8 cellular contexts compared by ENCODE assay signal in genomic region chr2:175187378-175187777, GRCh38. TPM values are rescaled to one million over a fixed set of nuclear protein-coding genes. Genes with fewer than 3 reads are reported as not detected.
DNase-seq lines count a peak whose midpoint lies in the region; ATAC-seq and TF ChIP-seq lines count a peak whose summit lies in the region.

No MANE protein-coding gene starts in this region.

- H3K4me3 Mint-ChIP-seq in activated CD4-positive, alpha-beta memory T cell treated with anti-CD3 and anti-CD28 coated beads, Interleukin-2, amount 10 ng/mL, durations not matched to agents 7 days and 5 days, result no peak overlapping the region
- H3K4me3 Mint-ChIP-seq in activated CD4-positive, alpha-beta memory T cell treated with anti-CD3 and anti-CD28 coated beads for 36 hours, result no peak overlapping the region
- H3K4me3 Mint-ChIP-seq in T-helper 2 cell treated with Interferon-gamma antibody and Interleukin-4, amounts not matched to agents 5 μg/mL and 100 μg/mL, for 36 hours, result no peak overlapping the region
- H3K4me3 Mint-ChIP-seq in naive thymus-derived CD4-positive, alpha-beta T cell, result no peak overlapping the region

- H3K4me2 ChIP-seq in smooth muscle cell, result no peak overlapping the region

- ATAC-seq in HG02884 (IDR thresholded peaks at IDR 0.05; ENCODE audit: unreplicated experiment) (peak; percentile 70), HG03354 (IDR thresholded peaks at IDR 0.05; ENCODE audit: poor library complexity, severe bottlenecking, unreplicated experiment) (no peak)
- peak; percentile 53 for ATAC-seq in naive thymus-derived CD4-positive, alpha-beta T cell

- H3K9me3 ChIP-seq in naive thymus-derived CD4-positive, alpha-beta T cell (ENCODE audit: control insufficient read depth in 2 of 3, low read length in 3 of 3), result no peaks in the 10 kb centered on the region
- no peaks in the 10 kb centered on the region for H3K9me3 ChIP-seq in smooth muscle cell (replicated peaks; ENCODE audit: low read depth)

- no peaks in the 10 kb centered on the region for H3K36me3 ChIP-seq in naive thymus-derived CD4-positive, alpha-beta T cell (ENCODE audit: control insufficient read depth in 2 of 3, insufficient read depth in 3 of 3, low read length in 3 of 3)
- H3K36me3 ChIP-seq in smooth muscle cell (ENCODE audit: low read depth), result no peaks in the 10 kb centered on the region

- CTCF ChIA-PET in activated CD4-positive, alpha-beta memory T cell treated with anti-CD3 and anti-CD28 coated beads, Interleukin-2, amount 10 ng/mL, durations not matched to agents 7 days and 5 days (lab: Charles Lee), result interaction anchor here (0.7 to 1.3 kb wide), 4 partner anchors 11 to 78 kb away, joined by 3 read pairs; no protein-coding TSS in a partner anchor
- CTCF ChIA-PET in activated CD4-positive, alpha-beta memory T cell treated with anti-CD3 and anti-CD28 coated beads for 36 hours (lab: Charles Lee), result interaction anchor here (0.7 to 1.3 kb wide), 4 partner anchors 8 to 488 kb away, joined by 3 to 4 read pairs (median 3); no protein-coding TSS in a partner anchor
- CTCF ChIA-PET in naive thymus-derived CD4-positive, alpha-beta T cell (lab: Charles Lee), result no interaction called here

- H3K27ac Mint-ChIP-seq in activated CD4-positive, alpha-beta memory T cell treated with anti-CD3 and anti-CD28 coated beads, Interleukin-2, amount 10 ng/mL, durations not matched to agents 7 days and 5 days, result no peak overlapping the region
- H3K27ac Mint-ChIP-seq in activated CD4-positive, alpha-beta memory T cell treated with anti-CD3 and anti-CD28 coated beads for 36 hours, result no peak overlapping the region
- H3K27ac Mint-ChIP-seq in T-helper 2 cell treated with Interferon-gamma antibody and Interleukin-4, amounts not matched to agents 5 μg/mL and 100 μg/mL, for 36 hours, result no peak overlapping the region
- H3K27ac Mint-ChIP-seq in naive thymus-derived CD4-positive, alpha-beta T cell, result no peak overlapping the region

- H3F3A ChIP-seq in smooth muscle cell (ENCODE audit: low read depth), result no peaks in the 10 kb centered on the region

- H3K27ac ChIP-seq in naive thymus-derived CD4-positive, alpha-beta T cell (ENCODE audit: low read depth, low read length), result no peak overlapping the region
- no peak overlapping the region for H3K27ac ChIP-seq in smooth muscle cell (ENCODE audit: low read depth)

- no peak overlapping the region for H2AFZ ChIP-seq in smooth muscle cell (ENCODE audit: low read depth)

- intact Hi-C loops in activated CD4-positive, alpha-beta memory T cell treated with anti-CD3 and anti-CD28 coated beads for 36 hours (cut with micrococcal nuclease), result no loop called here
- intact Hi-C loops in naive thymus-derived CD4-positive, alpha-beta T cell (cut with micrococcal nuclease), result loop anchor here (1.0 to 10.0 kb wide), 3 partner anchors 76 to 483 kb away; no protein-coding TSS in a partner anchor

- no peaks in the 10 kb centered on the region for H3K79me2 ChIP-seq in smooth muscle cell (ENCODE audit: low read depth)

- POLR2A ChIA-PET in activated CD4-positive, alpha-beta memory T cell treated with anti-CD3 and anti-CD28 coated beads, Interleukin-2, amount 10 ng/mL, durations not matched to agents 7 days and 5 days (lab: Charles Lee), result no interaction called here
- POLR2A ChIA-PET in activated CD4-positive, alpha-beta memory T cell treated with anti-CD3 and anti-CD28 coated beads for 36 hours (lab: Charles Lee), result no interaction called here
- POLR2A ChIA-PET in naive thymus-derived CD4-positive, alpha-beta T cell (lab: Charles Lee), result no interaction called here

- H3K4me1 Mint-ChIP-seq in activated CD4-positive, alpha-beta memory T cell treated with anti-CD3 and anti-CD28 coated beads, Interleukin-2, amount 10 ng/mL, durations not matched to agents 7 days and 5 days, result peaks cover 1% of the 10 kb centered on the region
- H3K4me1 Mint-ChIP-seq in activated CD4-positive, alpha-beta memory T cell treated with anti-CD3 and anti-CD28 coated beads for 36 hours (ENCODE audit: low read depth), result no peaks in the 10 kb centered on the region
- H3K4me1 Mint-ChIP-seq in T-helper 2 cell treated with Interferon-gamma antibody and Interleukin-4, amounts not matched to agents 5 μg/mL and 100 μg/mL, for 36 hours (ENCODE audit: low read depth), result no peaks in the 10 kb centered on the region
- peaks cover 0 to 3% (median 0%) of the 10 kb centered on the region in 7 donors for H3K4me1 Mint-ChIP-seq in naive thymus-derived CD4-positive, alpha-beta T cell

- 83% methylated on average over 1 of the region's 1 CpG for WGBS in smooth muscle cell (ENCODE audit: low lambda C conversion rate)

- no peak overlapping the region for H3K4me3 ChIP-seq in naive thymus-derived CD4-positive, alpha-beta T cell (ENCODE audit: low read length)
- H3K4me3 ChIP-seq in smooth muscle cell, result no peak overlapping the region

- no peaks in the 10 kb centered on the region for H4K20me1 ChIP-seq in smooth muscle cell (ENCODE audit: low read depth)

- H3K36me3 Mint-ChIP-seq in activated CD4-positive, alpha-beta memory T cell treated with anti-CD3 and anti-CD28 coated beads, Interleukin-2, amount 10 ng/mL, durations not matched to agents 7 days and 5 days (ENCODE audit: low read depth), result peaks cover 4% of the 10 kb centered on the region
- H3K36me3 Mint-ChIP-seq in activated CD4-positive, alpha-beta memory T cell treated with anti-CD3 and anti-CD28 coated beads for 36 hours, result no peaks in the 10 kb centered on the region
- H3K36me3 Mint-ChIP-seq in T-helper 2 cell treated with Interferon-gamma antibody and Interleukin-4, amounts not matched to agents 5 μg/mL and 100 μg/mL, for 36 hours (ENCODE audit: low read depth), result no peaks in the 10 kb centered on the region
- peaks cover 0 to 6% (median 0%) of the 10 kb centered on the region in 5 donors for H3K36me3 Mint-ChIP-seq in naive thymus-derived CD4-positive, alpha-beta T cell

- H3K27me3 ChIP-seq in naive thymus-derived CD4-positive, alpha-beta T cell (ENCODE audit: control insufficient read depth in 2 of 2, insufficient read depth in 2 of 2, low read length in 2 of 2), result no peaks in the 10 kb centered on the region
- H3K27me3 ChIP-seq in smooth muscle cell (ENCODE audit: low read depth), result no peaks in the 10 kb centered on the region

- H3K9me3 Mint-ChIP-seq in activated CD4-positive, alpha-beta memory T cell treated with anti-CD3 and anti-CD28 coated beads, Interleukin-2, amount 10 ng/mL, durations not matched to agents 7 days and 5 days, result no peaks in the 10 kb centered on the region
- peaks cover 3% of the 10 kb centered on the region for H3K9me3 Mint-ChIP-seq in activated CD4-positive, alpha-beta memory T cell treated with anti-CD3 and anti-CD28 coated beads for 36 hours
- peaks cover under 1% of the 10 kb centered on the region for H3K9me3 Mint-ChIP-seq in T-helper 2 cell treated with Interferon-gamma antibody and Interleukin-4, amounts not matched to agents 5 μg/mL and 100 μg/mL, for 36 hours
- peaks cover 0 to 11% (median 2%) of the 10 kb centered on the region in 11 donors for H3K9me3 Mint-ChIP-seq in naive thymus-derived CD4-positive, alpha-beta T cell

- peak; percentile 21 for DNase-seq in activated CD4-positive, alpha-beta memory T cell treated with anti-CD3 and anti-CD28 coated beads, Interleukin-2, amount 10 ng/mL, durations not matched to agents 7 days and 5 days
- no peak for DNase-seq in activated CD4-positive, alpha-beta memory T cell treated with anti-CD3 and anti-CD28 coated beads for 36 hours
- peak; percentile 10 for DNase-seq in T-helper 2 cell treated with Interferon-gamma antibody and Interleukin-4, amounts not matched to agents 5 μg/mL and 100 μg/mL, for 36 hours (ENCODE audit: low spot score)
- peak in 5 of 9 donors; percentile 11 to 42 (median 22) for DNase-seq in naive thymus-derived CD4-positive, alpha-beta T cell
- DNase-seq in occipital lobe (lab: John Stamatoyannopoulos, UW), result no peak
- DNase-seq in smooth muscle cell (lab: John Stamatoyannopoulos, UW; ENCODE audit: unreplicated experiment), result no peak

- no peaks in the 10 kb centered on the region for H3K4me1 ChIP-seq in naive thymus-derived CD4-positive, alpha-beta T cell (ENCODE audit: control insufficient read depth in 2 of 2, insufficient read depth in 2 of 2, low read length in 2 of 2)
- no peaks in the 10 kb centered on the region for H3K4me1 ChIP-seq in smooth muscle cell (ENCODE audit: low read depth)

- peaks cover 19% of the 10 kb centered on the region for H3K27me3 Mint-ChIP-seq in activated CD4-positive, alpha-beta memory T cell treated with anti-CD3 and anti-CD28 coated beads, Interleukin-2, amount 10 ng/mL, durations not matched to agents 7 days and 5 days
- H3K27me3 Mint-ChIP-seq in activated CD4-positive, alpha-beta memory T cell treated with anti-CD3 and anti-CD28 coated beads for 36 hours, result peaks cover 17% of the 10 kb centered on the region
- peaks cover 14% of the 10 kb centered on the region for H3K27me3 Mint-ChIP-seq in T-helper 2 cell treated with Interferon-gamma antibody and Interleukin-4, amounts not matched to agents 5 μg/mL and 100 μg/mL, for 36 hours (ENCODE audit: low read depth)
- H3K27me3 Mint-ChIP-seq in naive thymus-derived CD4-positive, alpha-beta T cell, result peaks cover 12 to 29% (median 19%) of the 10 kb centered on the region in 5 donors

- H3K9ac ChIP-seq in smooth muscle cell (ENCODE audit: low read depth), result no peak overlapping the region

- no peak for TF ChIP-seq CTCF in smooth muscle cell (IDR thresholded peaks at IDR 0.05; ENCODE audit: borderline replicate concordance, insufficient read depth, poor library complexity, severe bottlenecking)

RNA-seq across cellular contexts. Expression of gene ATP5MC3, which starts 5.9 kb away (rescaled TPM):
- total RNA-seq in activated CD4-positive, alpha-beta memory T cell treated with anti-CD3 and anti-CD28 coated beads, Interleukin-2, amount 10 ng/mL, durations not matched to agents 7 days and 5 days, result 100 to 1,000 TPM; 200 to 210 TPM
- total RNA-seq in activated CD4-positive, alpha-beta memory T cell treated with anti-CD3 and anti-CD28 coated beads for 36 hours, result 100 to 1,000 TPM; 346 to 347 TPM
- 100 to 1,000 TPM in 1 of 5 experiments, 10 to 100 TPM in 4; 70.3 to 220 (median 77.6) TPM for total RNA-seq in naive thymus-derived CD4-positive, alpha-beta T cell
- polyA plus RNA-seq in naive thymus-derived CD4-positive, alpha-beta T cell, result 100 to 1,000 TPM; 342 to 441 TPM
- total RNA-seq in occipital lobe, result 55.1 TPM
- 204 and 251 TPM in 2 replicates for total RNA-seq in smooth muscle cell
- polyA plus RNA-seq in smooth muscle cell, result 452 and 519 TPM in 2 replicates

RNA-seq across cellular contexts. Expression of gene ATF2, which starts 19.4 kb away (rescaled TPM):
- 10 to 100 TPM; 61.4 to 63.6 TPM for total RNA-seq in activated CD4-positive, alpha-beta memory T cell treated with anti-CD3 and anti-CD28 coated beads, Interleukin-2, amount 10 ng/mL, durations not matched to agents 7 days and 5 days
- total RNA-seq in activated CD4-positive, alpha-beta memory T cell treated with anti-CD3 and anti-CD28 coated beads for 36 hours, result 10 to 100 TPM; 46.9 to 48.5 TPM
- total RNA-seq in naive thymus-derived CD4-positive, alpha-beta T cell, result 10 to 100 TPM; 40.5 to 67.2 (median 58.7) TPM
- 10 to 100 TPM; 29.6 to 61.7 TPM for polyA plus RNA-seq in naive thymus-derived CD4-positive, alpha-beta T cell
- total RNA-seq in occipital lobe, result 158 TPM
- 59.6 and 72.5 TPM in 2 replicates for total RNA-seq in smooth muscle cell
- polyA plus RNA-seq in smooth muscle cell, result 17.8 and 28.0 TPM in 2 replicates

Comparison
In these comparisons a context has a peak if more than half of its experiments do, and no peak if none do; other contexts are left out.
1. DNase-seq: peak in activated CD4-positive, alpha-beta memory T cell treated with anti-CD3 and anti-CD28 coated beads, Interleukin-2, amount 10 ng/mL, durations not matched to agents 7 days and 5 days (single experiment), T-helper 2 cell treated with Interferon-gamma antibody and Interleukin-4, amounts not matched to agents 5 μg/mL and 100 μg/mL, for 36 hours (single experiment) and naive thymus-derived CD4-positive, alpha-beta T cell (5 of 9); none in activated CD4-positive, alpha-beta memory T cell treated with anti-CD3 and anti-CD28 coated beads for 36 hours (single experiment), occipital lobe (single experiment) and smooth muscle cell (single experiment).